Comparison of ENCODE assay signal across 16 cellular contexts in the genomic region with DNA sequence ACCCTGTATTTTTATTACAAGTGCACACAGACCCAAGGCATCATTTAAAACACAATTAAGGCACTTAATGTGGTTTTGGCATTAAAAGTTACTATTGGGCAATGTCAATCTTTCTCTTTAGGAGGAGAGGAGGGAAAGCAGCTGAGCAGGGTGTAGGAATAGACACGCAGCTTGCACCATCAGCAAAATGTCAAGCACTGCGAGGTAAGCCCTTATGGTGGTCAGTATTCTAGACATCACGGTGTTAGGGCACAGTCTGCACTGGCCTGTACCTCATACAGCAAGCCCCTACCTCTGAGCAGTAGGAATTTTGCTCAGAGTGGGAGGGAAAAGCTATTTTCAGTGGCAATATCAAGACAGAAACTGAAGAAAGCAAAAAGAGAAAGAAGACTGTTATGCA.
A peak's percentile ranks its signal among the peaks of the same experiment; 100 is the strongest.
DNase-seq lines count a peak whose midpoint lies in the region; ATAC-seq and TF ChIP-seq lines count a peak whose summit lies in the region.
"Had no signal": no experiment of that assay in that cellular context is flagged by ENCODE, and none has a peak within 500 bp of the region (broad histone marks: within the 10 kb centered on the region; RNA-seq: fewer than 3 reads in every experiment).

No MANE protein-coding gene starts in this region.

- H3K9me3 ChIP-seq in endodermal cell (ENCODE audit: control insufficient read depth, low read length) = no peaks in the 10 kb centered on the region
- no peaks in the 10 kb centered on the region for H3K9me3 ChIP-seq in heart left ventricle
- H3K9me3 ChIP-seq in lower lobe of right lung = no peaks in the 10 kb centered on the region
- no peaks in the 10 kb centered on the region for H3K9me3 ChIP-seq in stomach smooth muscle (ENCODE audit: control insufficient read depth in 2 of 2, low read length in 2 of 2)

- TF ChIP-seq POLR2A in heart left ventricle (IDR thresholded peaks at IDR 0.05) = no peak

- intact Hi-C loops in heart left ventricle (cut with DNase I) = loop anchor here in 1 of 10 donors (2.0 kb wide), 1 partner anchor 32 kb away; no protein-coding TSS in a partner anchor
- intact Hi-C loops in lower lobe of right lung (cut with DNase I) = no loop called here

- no peak overlapping the region for H3K4me3 ChIP-seq in endodermal cell (ENCODE audit: low read length)
- H3K4me3 ChIP-seq in heart left ventricle = peak overlapping the region in 2 of 12 donors; percentile 2 to 10
- H3K4me3 ChIP-seq in lower lobe of right lung = no peak overlapping the region
- H3K4me3 ChIP-seq in stomach smooth muscle (ENCODE audit: low read length in 2 of 2) = peak overlapping the region; percentile 42 to 58

- H3K27ac ChIP-seq in endodermal cell (ENCODE audit: low read depth, low read length) = no peak overlapping the region
- H3K27ac ChIP-seq in heart left ventricle = peak overlapping the region in 10 of 12 donors; percentile 36 to 85 (median 62)
- peak overlapping the region; percentile 65 for H3K27ac ChIP-seq in lower lobe of right lung
- peak overlapping the region; percentile 46 for H3K27ac ChIP-seq in stomach smooth muscle (ENCODE audit: low read length)

- no peak overlapping the region for H3K9ac ChIP-seq in endodermal cell (ENCODE audit: extremely low read depth, low read length, poor library complexity, severe bottlenecking)
- peak overlapping the region; percentile 2 to 13 for H3K9ac ChIP-seq in stomach smooth muscle (ENCODE audit: low read length in 2 of 2)

- no peaks in the 10 kb centered on the region for H3K9me3 Mint-ChIP-seq in endodermal cell
- H3K9me3 Mint-ChIP-seq in activated T-helper 17 cell treated with anti-CD3 and anti-CD28 coated beads, Interleukin-2, amount 50 U/mL, for 72 hours = peaks cover 6% of the 10 kb centered on the region
- H3K9me3 Mint-ChIP-seq in chondrocyte (ENCODE audit: low read depth) = no peaks in the 10 kb centered on the region

- H3K4me1 Mint-ChIP-seq in endodermal cell = peaks cover 4% of the 10 kb centered on the region
- H3K4me1 Mint-ChIP-seq in activated T-helper 17 cell treated with anti-CD3 and anti-CD28 coated beads, Interleukin-2, amount 50 U/mL, for 72 hours = no peaks in the 10 kb centered on the region
- no peaks in the 10 kb centered on the region for H3K4me1 Mint-ChIP-seq in chondrocyte (ENCODE audit: low read depth)

- DNase-seq in endodermal cell (no peak), heart left ventricle (no peak), lower lobe of right lung (no peak), chondrocyte (ENCODE audit: low spot score) (no peak)
- DNase-seq: C1 segment of cervical spinal cord, DMS79, KBM-7, NCI-H1105 treated with DMSO at 0.1 percent for 48 hours, NCI-H1694, NCI-H2081 treated with DMSO at 0.1 percent for 48 hours, NCI-H748 treated with DMSO at 0.1 percent for 48 hours, SHP77 had no signal

- no peaks in the 10 kb centered on the region for H3K4me1 ChIP-seq in endodermal cell (ENCODE audit: control insufficient read depth, insufficient read depth, low read length)
- peaks cover 0 to 20% (median 4%) of the 10 kb centered on the region in 12 donors for H3K4me1 ChIP-seq in heart left ventricle
- no peaks in the 10 kb centered on the region for H3K4me1 ChIP-seq in lower lobe of right lung
- H3K4me1 ChIP-seq in stomach smooth muscle (ENCODE audit: control insufficient read depth, insufficient read depth, low read length) = no peaks in the 10 kb centered on the region

- H3K27ac Mint-ChIP-seq in endodermal cell = peak overlapping the region; percentile 52
- H3K27ac Mint-ChIP-seq in activated T-helper 17 cell treated with anti-CD3 and anti-CD28 coated beads, Interleukin-2, amount 50 U/mL, for 72 hours = no peak overlapping the region
- H3K27ac Mint-ChIP-seq in chondrocyte (ENCODE audit: unreplicated experiment) = no peak overlapping the region

- H3K36me3 Mint-ChIP-seq in endodermal cell (ENCODE audit: low read depth) (no peaks in the 10 kb centered on the region), chondrocyte (ENCODE audit: low read depth) (no peaks in the 10 kb centered on the region)
- no peaks in the 10 kb centered on the region for H3K36me3 Mint-ChIP-seq in activated T-helper 17 cell treated with anti-CD3 and anti-CD28 coated beads, Interleukin-2, amount 50 U/mL, for 72 hours (ENCODE audit: low read depth)

- no peak for TF ChIP-seq CTCF in endodermal cell (conservative IDR thresholded peaks at IDR 0.05)
- TF ChIP-seq CTCF in heart left ventricle (IDR thresholded peaks at IDR 0.05) = no peak
- TF ChIP-seq CTCF in lower lobe of right lung (IDR thresholded peaks at IDR 0.05) = no peak
- TF ChIP-seq CTCF in chondrocyte (IDR thresholded peaks at IDR 0.05) = no peak

- H3K4me3 Mint-ChIP-seq in endodermal cell = no peak overlapping the region
- no peak overlapping the region for H3K4me3 Mint-ChIP-seq in activated T-helper 17 cell treated with anti-CD3 and anti-CD28 coated beads, Interleukin-2, amount 50 U/mL, for 72 hours
- H3K4me3 Mint-ChIP-seq in chondrocyte (ENCODE audit: unreplicated experiment) = no peak overlapping the region

- H3K27me3 ChIP-seq in endodermal cell (ENCODE audit: control insufficient read depth, insufficient read depth, low read length, poor library complexity, severe bottlenecking) (no peaks in the 10 kb centered on the region), heart left ventricle (no peaks in the 10 kb centered on the region), lower lobe of right lung (ENCODE audit: low read depth) (no peaks in the 10 kb centered on the region), stomach smooth muscle (ENCODE audit: control insufficient read depth in 1 of 2, insufficient read depth in 2 of 2, low read length in 2 of 2) (no peaks in the 10 kb centered on the region)

- no peaks in the 10 kb centered on the region for H3K36me3 ChIP-seq in endodermal cell (ENCODE audit: control insufficient read depth, insufficient read depth, low read length)
- no peaks in the 10 kb centered on the region for H3K36me3 ChIP-seq in heart left ventricle
- H3K36me3 ChIP-seq in lower lobe of right lung = no peaks in the 10 kb centered on the region
- no peaks in the 10 kb centered on the region for H3K36me3 ChIP-seq in stomach smooth muscle (ENCODE audit: control insufficient read depth in 2 of 2, insufficient read depth in 2 of 2, low read length in 2 of 2)

- H3K27me3 Mint-ChIP-seq in endodermal cell (ENCODE audit: insufficient read depth) = no peaks in the 10 kb centered on the region
- no peaks in the 10 kb centered on the region for H3K27me3 Mint-ChIP-seq in activated T-helper 17 cell treated with anti-CD3 and anti-CD28 coated beads, Interleukin-2, amount 50 U/mL, for 72 hours
- H3K27me3 Mint-ChIP-seq in chondrocyte (ENCODE audit: low read depth) = peaks cover 9% of the 10 kb centered on the region

- ATAC-seq in heart left ventricle (peak; percentile 38 to 72 (median 64)), lower lobe of right lung (peak in 1 of 2 donors; percentile 51), HG03025 (IDR thresholded peaks at IDR 0.05; ENCODE audit: low FRiP score, unreplicated experiment) (no peak)
- no peak for ATAC-seq in activated T-helper 17 cell treated with anti-CD3 and anti-CD28 coated beads, Interleukin-2, amount 50 U/mL, for 72 hours (replicated peaks)
- ATAC-seq: HepG2 had no signal

- WGBS in endodermal cell (ENCODE audit: insufficient coverage in 1 of 2, insufficient read length in 1 of 2), 2 experiments = 95 to 98% methylated on average over 3 of the region's 3 CpGs
- 60 to 61% (median 61%) methylated on average over 3 of the region's 3 CpGs for WGBS in heart left ventricle, 4 donors

Comparison
In these comparisons a context has a peak if more than half of its experiments do, and no peak if none do; other contexts are left out.
1. H3K4me3 ChIP-seq: peak in stomach smooth muscle (2 of 2); none in endodermal cell (single experiment) and lower lobe of right lung (single experiment).
2. ATAC-seq: peak in heart left ventricle (4 of 4); none in HG03025 (single experiment) and activated T-helper 17 cell treated with anti-CD3 and anti-CD28 coated beads, Interleukin-2, amount 50 U/mL, for 72 hours (single experiment).